Comparison of ENCODE assay signal across 8 cellular contexts in genomic region chr17:68197997-68198930, GRCh38. TPM values are rescaled to one million over a fixed set of nuclear protein-coding genes. Genes with fewer than 3 reads are reported as not detected.
A peak's percentile ranks its signal among the peaks of the same experiment; 100 is the strongest.
DNase-seq lines count a peak whose midpoint lies in the region; ATAC-seq and TF ChIP-seq lines count a peak whose summit lies in the region.

No MANE protein-coding gene starts in this region.

- no peak overlapping the region for H3K27ac Mint-ChIP-seq in CD4-positive, alpha-beta T cell
- H3K27ac Mint-ChIP-seq in brain = no peak overlapping the region
- peak overlapping the region in 1 of 2 donors; percentile 69 for H3K27ac Mint-ChIP-seq in natural killer cell

- peaks cover 41% of the 10 kb centered on the region for H3K27me3 Mint-ChIP-seq in CD4-positive, alpha-beta T cell
- H3K27me3 Mint-ChIP-seq in brain (peaks cover 98% of the 10 kb centered on the region), natural killer cell (ENCODE audit: low read depth in 2 of 2) (peaks cover 0 to 18% of the 10 kb centered on the region in 2 donors)

- DNase-seq in CD4-positive, alpha-beta T cell = no peak
- DNase-seq in natural killer cell (no peak), NCI-H1048 (lab: John Stamatoyannopoulos, UW) (no peak), NCI-H82 (lab: John Stamatoyannopoulos, UW) (no peak), NCI-H774 (lab: John Stamatoyannopoulos, UW) (no peak), GF-D8 (lab: John Stamatoyannopoulos, UW) (no peak)

- POLR2A ChIA-PET in CD4-positive, alpha-beta T cell (lab: Charles Lee) = interaction anchor here (1.1 to 7.8 kb wide), 5 partner anchors 8 to 260 kb away, joined by 3 to 119 read pairs (median 4); partner anchors contain the start of gene WIPI1

- H3K36me3 ChIP-seq in HUES64 (ENCODE audit: insufficient read depth, low read length) = no peaks in the 10 kb centered on the region

- no peak overlapping the region for H3K27ac ChIP-seq in CD4-positive, alpha-beta T cell (ENCODE audit: low read depth, low read length)
- no peak overlapping the region for H3K27ac ChIP-seq in HUES64 (ENCODE audit: low read depth, low read length)

- H3K9me3 Mint-ChIP-seq in CD4-positive, alpha-beta T cell = no peaks in the 10 kb centered on the region
- peaks cover 0 to 5% (median 0%) of the 10 kb centered on the region in 5 experiments for H3K9me3 Mint-ChIP-seq in brain
- H3K9me3 Mint-ChIP-seq in natural killer cell = no peaks in the 10 kb centered on the region

- peaks cover 19% of the 10 kb centered on the region for H3K27me3 ChIP-seq in CD4-positive, alpha-beta T cell (ENCODE audit: control insufficient read depth, insufficient read depth, low read length)
- H3K27me3 ChIP-seq in HUES64 (ENCODE audit: insufficient read depth, low read length) = peaks cover 100% of the 10 kb centered on the region

- intact Hi-C loops in CD4-positive, alpha-beta T cell (cut with DNase I, micrococcal nuclease) = no loop called here
- intact Hi-C loops in natural killer cell (cut with micrococcal nuclease) = no loop called here

- no peak for TF ChIP-seq CTCF in CD4-positive, alpha-beta T cell (IDR thresholded peaks at IDR 0.05)
- TF ChIP-seq CTCF in brain (conservative IDR thresholded peaks at IDR 0.05) (no peak), natural killer cell (IDR thresholded peaks at IDR 0.05) (no peak)

- 0 out of 2 replicates have a peak, but pooled peaks cover 11% of the 10 kb centered on the region for H3K4me1 ChIP-seq in HUES64 (ENCODE audit: insufficient read depth, low read length)

- no peaks in the 10 kb centered on the region for H3K36me3 Mint-ChIP-seq in CD4-positive, alpha-beta T cell (ENCODE audit: low read depth)
- H3K36me3 Mint-ChIP-seq in brain (no peaks in the 10 kb centered on the region), natural killer cell (no peaks in the 10 kb centered on the region)

- 8% methylated on average over 60 of the region's 61 CpGs for WGBS in HUES64

- H3K9ac ChIP-seq in HUES64 (ENCODE audit: low read depth, low read length) = no peak overlapping the region

- H3K4me1 Mint-ChIP-seq in CD4-positive, alpha-beta T cell (ENCODE audit: low read depth) = peaks cover 40% of the 10 kb centered on the region
- H3K4me1 Mint-ChIP-seq in brain = peaks cover 22% of the 10 kb centered on the region
- H3K4me1 Mint-ChIP-seq in natural killer cell = peaks cover 20 to 52% of the 10 kb centered on the region in 2 donors

- CTCF ChIA-PET in CD4-positive, alpha-beta T cell (lab: Charles Lee) = interaction anchor here (1.1 to 3.8 kb wide), 6 partner anchors 12 to 238 kb away, joined by 3 to 58 read pairs (median 10); no protein-coding TSS in a partner anchor

- peak overlapping the region; percentile 72 for H3K4me3 Mint-ChIP-seq in CD4-positive, alpha-beta T cell
- H3K4me3 Mint-ChIP-seq in brain (peak overlapping the region; percentile 45 to 78 (median 54)), natural killer cell (peak overlapping the region; percentile 86)

- no peak for ATAC-seq in CD4-positive, alpha-beta T cell (ENCODE audit: poor library complexity)
- peak in 1 of 3 donors; percentile 10 for ATAC-seq in natural killer cell

- H3K4me3 ChIP-seq in HUES64 (ENCODE audit: low read length) = peak overlapping the region; percentile 53; the same call in 1 of the 2 replicates

- no peaks in the 10 kb centered on the region for H3K9me3 ChIP-seq in CD4-positive, alpha-beta T cell (ENCODE audit: control insufficient read depth, low read length)
- H3K9me3 ChIP-seq in HUES64 (ENCODE audit: insufficient read depth, low read depth, low read length) = no peaks in the 10 kb centered on the region

RNA-seq across cellular contexts. Expression of gene AMZ2, which starts 49.6 kb away (rescaled TPM):
- total RNA-seq in CD4-positive, alpha-beta T cell = 10 to 100 TPM; 63.0 to 64.9 TPM
- polyA plus RNA-seq in HUES64 (2013, experiment 1 of 2) = 48.6 TPM
- polyA plus RNA-seq in HUES64 (2013, experiment 2 of 2) = 62.4 TPM
- polyA plus RNA-seq in brain (ENCODE audit: insufficient read depth, low read depth, low replicate concordance) = 142 TPM
- total RNA-seq in natural killer cell = 100 to 1,000 TPM in 2 of 3 donors, 10 to 100 TPM in 1; 87.0 to 131 (median 107) TPM
